ENCODE assay signal across 8 cellular contexts in genomic region chr19:13880059-13880672, GRCh38. TPM values are rescaled to one million over a fixed set of nuclear protein-coding genes. Genes with fewer than 3 reads are reported as not detected.
DNase-seq lines count a peak whose midpoint lies in the region; ATAC-seq, FAIRE-seq and TF ChIP-seq lines count a peak whose summit lies in the region.

No MANE protein-coding gene starts in this region.

- H3K4me1 ChIP-seq in OCI-LY1 (ENCODE audit: insufficient read depth, low read length, severe bottlenecking) (peaks cover 5% of the 10 kb centered on the region), mucosa of descending colon (ENCODE audit: low read depth) (peaks cover 39% of the 10 kb centered on the region)

- H3K27ac ChIP-seq in OCI-LY1 (ENCODE audit: low read depth, low read length, poor library complexity, severe bottlenecking): no peak overlapping the region

- no peaks in the 10 kb centered on the region for H4K20me1 ChIP-seq in OCI-LY1 (ENCODE audit: insufficient read depth, low read length)

- H3K9ac ChIP-seq in OCI-LY1 (ENCODE audit: low read length): no peak overlapping the region; the same call in 1 of the 2 replicates

- no peaks in the 10 kb centered on the region for H3K9me2 ChIP-seq in OCI-LY1 (ENCODE audit: low read depth, low read length)

- no peak for FAIRE-seq in D721Med (lab: Jason Lieb, UNC)

- TF ChIP-seq CTCF in D721Med (IDR thresholded peaks at IDR 0.05; ENCODE audit: insufficient read depth, missing control alignments): peak; percentile 84
- TF ChIP-seq CTCF in OCI-LY1 (IDR thresholded peaks at IDR 0.05; ENCODE audit: low read length): peak; percentile 98
- peak; percentile 99 for TF ChIP-seq CTCF in mucosa of descending colon (IDR thresholded peaks at IDR 0.05)

- peak overlapping the region; percentile 57 for H3K4me2 ChIP-seq in OCI-LY1 (ENCODE audit: low read length)

- no peaks in the 10 kb centered on the region for H3F3A ChIP-seq in OCI-LY1 (ENCODE audit: insufficient read depth, low read length)

- ATAC-seq in GM21515 (IDR thresholded peaks at IDR 0.05; ENCODE audit: unreplicated experiment): peak; percentile 69
- peak; percentile 91 for ATAC-seq in mucosa of descending colon

- no peaks in the 10 kb centered on the region for H3K9me3 ChIP-seq in OCI-LY1 (ENCODE audit: low read length)
- H3K9me3 ChIP-seq in mucosa of descending colon: no peaks in the 10 kb centered on the region

- DNase-seq in D721Med (ENCODE audit: insufficient read length, low spot score) (peak; percentile 97), HuH-7.5 (ENCODE audit: low spot score) (peak; percentile 98), activated T-cell treated with anti-CD3 and anti-CD28 coated beads for 1 hour (ENCODE audit: low read depth) (peak; percentile 98), epidermal melanocyte (ENCODE audit: insufficient read length, low spot score) (peak; percentile 99), mucosa of descending colon (peak; percentile 98 to 100 (median 100))
- peak; percentile 96 to 98 for DNase-seq in stimulated activated CD8-positive, alpha-beta memory T cell treated with anti-CD3 and anti-CD28 coated beads, Interleukin-4, amount 100 ng/mL, for 1 hour (ENCODE audit: low read depth in 2 of 2, low spot score in 1 of 2)

- H3K4me3 ChIP-seq in OCI-LY1 (ENCODE audit: low read depth, low read length, poor library complexity, severe bottlenecking): peak overlapping the region; percentile 30
- H3K4me3 ChIP-seq in mucosa of descending colon: no peak overlapping the region

- H3K36me3 ChIP-seq in OCI-LY1 (ENCODE audit: insufficient read depth, low read length) (no peaks in the 10 kb centered on the region), mucosa of descending colon (ENCODE audit: low read depth) (no peaks in the 10 kb centered on the region)

- no peak overlapping the region for H2AFZ ChIP-seq in OCI-LY1 (ENCODE audit: low read length)

- H3K79me2 ChIP-seq in OCI-LY1 (ENCODE audit: insufficient read depth, low read length): no peaks in the 10 kb centered on the region

- peaks cover 4% of the 10 kb centered on the region; the same call in 1 of the 2 replicates for H3K27me3 ChIP-seq in OCI-LY1 (ENCODE audit: insufficient read depth, low read length)

- intact Hi-C loops in mucosa of descending colon (cut with DNase I, micrococcal nuclease): loop anchor here (5.0 to 10.0 kb wide), 2 partner anchors 192 to 195 kb away; partner anchors contain the start of gene MISP3 (in 2 of the 2)

RNA-seq across cellular contexts. Expression of gene NANOS3, which starts 3.2 kb away (rescaled TPM):
- total RNA-seq in mucosa of descending colon: 1 to 10 TPM in 1 of 3 donors, not detected in 2; 1.5 TPM

RNA-seq across cellular contexts. Expression of gene BRME1, which starts 25.8 kb away (rescaled TPM):
- 10 to 100 TPM in 2 of 3 donors, 1 to 10 TPM in 1; 5.5 to 12.9 (median 10.8) TPM for total RNA-seq in mucosa of descending colon

RNA-seq across cellular contexts. Expression of gene CC2D1A, which starts 25.8 kb away (rescaled TPM):
- 100 to 1,000 TPM in 2 of 3 donors, 10 to 100 TPM in 1; 68.4 to 118 (median 101) TPM for total RNA-seq in mucosa of descending colon

RNA-seq across cellular contexts. Expression of gene PODNL1, which starts 58.1 kb away (rescaled TPM):
- total RNA-seq in mucosa of descending colon: 1 to 10 TPM; 1.7 to 3.4 (median 2.9) TPM
